15 cellular contexts compared by ENCODE assay signal in genomic region chr9:4979224-4979623, GRCh38. TPM values are rescaled to one million over a fixed set of nuclear protein-coding genes. Genes with fewer than 3 reads are reported as not detected.
DNase-seq lines count a peak whose midpoint lies in the region; ATAC-seq and TF ChIP-seq lines count a peak whose summit lies in the region.
"Had no signal": no experiment of that assay in that cellular context is flagged by ENCODE, and none has a peak within 500 bp of the region (broad histone marks: within the 10 kb centered on the region; RNA-seq: fewer than 3 reads in every experiment).

No MANE protein-coding gene starts in this region.

- H3K36me3 ChIP-seq in SK-N-SH (replicated peaks in 1 of 2; ENCODE audit: control insufficient read depth in 1 of 2, insufficient read depth in 2 of 2, low read length in 1 of 2), result no peaks in the 10 kb centered on the region
- H3K36me3 ChIP-seq: cardiac muscle cell had no signal

- intact Hi-C loops in activated CD4-positive, alpha-beta memory T cell treated with anti-CD3 and anti-CD28 coated beads for 36 hours (cut with micrococcal nuclease), result no loop called here

- no peak for TF ChIP-seq CTCF in SK-N-SH (IDR thresholded peaks at IDR 0.05)
- TF ChIP-seq CTCF in fibroblast of the aortic adventitia (IDR thresholded peaks at IDR 0.05; ENCODE audit: insufficient read depth, low read length), result no peak

- no peak overlapping the region for H2AFZ ChIP-seq in SK-N-SH (ENCODE audit: low read depth)

- no peaks in the 10 kb centered on the region for H3K9me3 Mint-ChIP-seq in activated CD4-positive, alpha-beta memory T cell treated with anti-CD3 and anti-CD28 coated beads for 36 hours
- H3K9me3 Mint-ChIP-seq in activated CD4-positive, alpha-beta memory T cell treated with anti-CD3 and anti-CD28 coated beads, Interleukin-2, amount 10 ng/mL, durations not matched to agents 7 days and 5 days, result no peaks in the 10 kb centered on the region
- no peaks in the 10 kb centered on the region for H3K9me3 Mint-ChIP-seq in stimulated activated naive CD8-positive, alpha-beta T cell treated with anti-CD3 and anti-CD28 coated beads, Interleukin-15, amount 100 ng/mL, for 72 hours
- H3K9me3 Mint-ChIP-seq in activated CD8-positive, alpha-beta memory T cell treated with anti-CD3 and anti-CD28 coated beads, Interleukin-2, amount 10 ng/mL, durations not matched to agents 7 days and 5 days (ENCODE audit: low read depth), result no peaks in the 10 kb centered on the region
- H3K9me3 Mint-ChIP-seq: effector memory CD8-positive, alpha-beta T cell had no signal

- H3K27ac Mint-ChIP-seq in activated CD4-positive, alpha-beta memory T cell treated with anti-CD3 and anti-CD28 coated beads for 36 hours, result peak overlapping the region; percentile 40
- H3K27ac Mint-ChIP-seq in activated CD4-positive, alpha-beta memory T cell treated with anti-CD3 and anti-CD28 coated beads, Interleukin-2, amount 10 ng/mL, durations not matched to agents 7 days and 5 days, result no peak overlapping the region
- peak overlapping the region in 1 of 2 donors; percentile 28 for H3K27ac Mint-ChIP-seq in stimulated activated naive CD8-positive, alpha-beta T cell treated with anti-CD3 and anti-CD28 coated beads, Interleukin-15, amount 100 ng/mL, for 72 hours
- H3K27ac Mint-ChIP-seq in activated CD8-positive, alpha-beta memory T cell treated with anti-CD3 and anti-CD28 coated beads, Interleukin-2, amount 10 ng/mL, durations not matched to agents 7 days and 5 days, result no peak overlapping the region
- H3K27ac Mint-ChIP-seq: effector memory CD8-positive, alpha-beta T cell had no signal

- no peak overlapping the region for H3K27ac ChIP-seq in SK-N-SH (ENCODE audit: low read depth in 2 of 2, low read length in 1 of 2)
- H3K27ac ChIP-seq: A549, cardiac muscle cell had no signal

- H4K20me1 ChIP-seq in SK-N-SH (ENCODE audit: insufficient read depth), result no peaks in the 10 kb centered on the region

- H3K9me2 ChIP-seq in SK-N-SH, result no peaks in the 10 kb centered on the region

- H3K4me3 ChIP-seq in SK-N-SH (ENCODE audit: low read depth in 2 of 2, low read length in 1 of 2) (no peak overlapping the region), fibroblast of the aortic adventitia (ENCODE audit: low read depth, low read length) (no peak overlapping the region)
- H3K4me3 ChIP-seq: A549, cardiac muscle cell had no signal

- no peak overlapping the region for H3K4me2 ChIP-seq in SK-N-SH
- H3K4me2 ChIP-seq: A549 had no signal

- peaks cover 6 to 8% of the 10 kb centered on the region in 2 experiments; a peak in 3 of 4 replicates for H3K4me1 ChIP-seq in SK-N-SH (ENCODE audit: control insufficient read depth in 1 of 2, insufficient read depth in 2 of 2, low read depth in 1 of 2, low read length in 1 of 2)

- TF ChIP-seq RAD21 in SK-N-SH (IDR thresholded peaks at IDR 0.05; ENCODE audit: low read length), result no peak

- no peak overlapping the region for H3K9ac ChIP-seq in SK-N-SH

- ATAC-seq in stimulated activated naive CD8-positive, alpha-beta T cell treated with anti-CD3 and anti-CD28 coated beads, Interleukin-15, amount 100 ng/mL, for 72 hours, result no peak
- ATAC-seq in activated CD8-positive, alpha-beta memory T cell treated with anti-CD3 and anti-CD28 coated beads, Interleukin-2, amount 10 ng/mL, durations not matched to agents 7 days and 5 days, result no peak
- ATAC-seq: A549; effector memory CD8-positive, alpha-beta T cell had no signal

- H3K27me3 ChIP-seq in SK-N-SH (ENCODE audit: insufficient read depth), result no peaks in the 10 kb centered on the region
- H3K27me3 ChIP-seq: cardiac muscle cell had no signal

- no peaks in the 10 kb centered on the region for H3K27me3 Mint-ChIP-seq in activated CD4-positive, alpha-beta memory T cell treated with anti-CD3 and anti-CD28 coated beads for 36 hours
- H3K27me3 Mint-ChIP-seq in activated CD4-positive, alpha-beta memory T cell treated with anti-CD3 and anti-CD28 coated beads, Interleukin-2, amount 10 ng/mL, durations not matched to agents 7 days and 5 days, result no peaks in the 10 kb centered on the region
- H3K27me3 Mint-ChIP-seq in stimulated activated naive CD8-positive, alpha-beta T cell treated with anti-CD3 and anti-CD28 coated beads, Interleukin-15, amount 100 ng/mL, for 72 hours, result no peaks in the 10 kb centered on the region
- H3K27me3 Mint-ChIP-seq in activated CD8-positive, alpha-beta memory T cell treated with anti-CD3 and anti-CD28 coated beads, Interleukin-2, amount 10 ng/mL, durations not matched to agents 7 days and 5 days, result peaks cover 4% of the 10 kb centered on the region
- H3K27me3 Mint-ChIP-seq: effector memory CD8-positive, alpha-beta T cell had no signal

- 98% methylated on average over 1 of the region's 1 CpG for WGBS in SK-N-SH (ENCODE audit: low lambda C conversion rate)

- no peaks in the 10 kb centered on the region for H3K79me2 ChIP-seq in SK-N-SH (ENCODE audit: insufficient read depth)

- H3F3A ChIP-seq in SK-N-SH (replicated peaks; ENCODE audit: insufficient read depth), result peaks cover 15% of the 10 kb centered on the region

- no peak overlapping the region for H3K4me3 Mint-ChIP-seq in activated CD4-positive, alpha-beta memory T cell treated with anti-CD3 and anti-CD28 coated beads for 36 hours
- H3K4me3 Mint-ChIP-seq in activated CD4-positive, alpha-beta memory T cell treated with anti-CD3 and anti-CD28 coated beads, Interleukin-2, amount 10 ng/mL, durations not matched to agents 7 days and 5 days, result no peak overlapping the region
- peak overlapping the region; percentile 14 to 54 for H3K4me3 Mint-ChIP-seq in stimulated activated naive CD8-positive, alpha-beta T cell treated with anti-CD3 and anti-CD28 coated beads, Interleukin-15, amount 100 ng/mL, for 72 hours
- no peak overlapping the region for H3K4me3 Mint-ChIP-seq in activated CD8-positive, alpha-beta memory T cell treated with anti-CD3 and anti-CD28 coated beads, Interleukin-2, amount 10 ng/mL, durations not matched to agents 7 days and 5 days
- H3K4me3 Mint-ChIP-seq: effector memory CD8-positive, alpha-beta T cell had no signal

- CTCF ChIA-PET in activated CD4-positive, alpha-beta memory T cell treated with anti-CD3 and anti-CD28 coated beads for 36 hours (lab: Charles Lee), result interaction anchor here (0.7 to 2.4 kb wide), 3 partner anchors 8 to 217 kb away, joined by 3 to 9 read pairs (median 6); no protein-coding TSS in a partner anchor
- CTCF ChIA-PET in activated CD4-positive, alpha-beta memory T cell treated with anti-CD3 and anti-CD28 coated beads, Interleukin-2, amount 10 ng/mL, durations not matched to agents 7 days and 5 days (lab: Charles Lee), result no interaction called here
- CTCF ChIA-PET in SK-N-SH (lab: Yijun Ruan, JAX), result no interaction called here
- CTCF ChIA-PET in activated CD8-positive, alpha-beta memory T cell treated with anti-CD3 and anti-CD28 coated beads, Interleukin-2, amount 10 ng/mL, durations not matched to agents 7 days and 5 days (lab: Charles Lee), result interaction anchor here (1.3 kb wide), 1 partner anchor 85 kb away, joined by 3 read pairs; no protein-coding TSS in a partner anchor

- H3K9me3 ChIP-seq in SK-N-SH, result no peaks in the 10 kb centered on the region
- H3K9me3 ChIP-seq: A549 had no signal

- no peak for TF ChIP-seq EP300 in SK-N-SH (IDR thresholded peaks at IDR 0.05; ENCODE audit: borderline replicate concordance in 1 of 2, low read depth in 1 of 2, low read length in 1 of 2)

- POLR2A ChIA-PET in activated CD4-positive, alpha-beta memory T cell treated with anti-CD3 and anti-CD28 coated beads for 36 hours (lab: Charles Lee), result interaction anchor here (1.1 to 1.7 kb wide), 2 partner anchors 8 to 41 kb away, joined by 3 to 17 read pairs; no protein-coding TSS in a partner anchor
- POLR2A ChIA-PET in activated CD4-positive, alpha-beta memory T cell treated with anti-CD3 and anti-CD28 coated beads, Interleukin-2, amount 10 ng/mL, durations not matched to agents 7 days and 5 days (lab: Charles Lee), result interaction anchor here (0.9 to 1.2 kb wide), 3 partner anchors 8 to 238 kb away, joined by 3 to 6 read pairs (median 3); partner anchors contain the start of gene AK3
- POLR2A ChIA-PET in SK-N-SH (lab: Yijun Ruan, JAX), result no interaction called here

- H3K4me1 Mint-ChIP-seq in activated CD4-positive, alpha-beta memory T cell treated with anti-CD3 and anti-CD28 coated beads for 36 hours (ENCODE audit: low read depth), result peaks cover 44% of the 10 kb centered on the region
- peaks cover 41% of the 10 kb centered on the region for H3K4me1 Mint-ChIP-seq in activated CD4-positive, alpha-beta memory T cell treated with anti-CD3 and anti-CD28 coated beads, Interleukin-2, amount 10 ng/mL, durations not matched to agents 7 days and 5 days
- H3K4me1 Mint-ChIP-seq in stimulated activated naive CD8-positive, alpha-beta T cell treated with anti-CD3 and anti-CD28 coated beads, Interleukin-15, amount 100 ng/mL, for 72 hours, result peaks cover 55% of the 10 kb centered on the region
- H3K4me1 Mint-ChIP-seq in activated CD8-positive, alpha-beta memory T cell treated with anti-CD3 and anti-CD28 coated beads, Interleukin-2, amount 10 ng/mL, durations not matched to agents 7 days and 5 days, result peaks cover 42% of the 10 kb centered on the region

- DNase-seq in activated CD4-positive, alpha-beta memory T cell treated with anti-CD3 and anti-CD28 coated beads for 36 hours, result no peak
- no peak for DNase-seq in activated CD4-positive, alpha-beta memory T cell treated with anti-CD3 and anti-CD28 coated beads, Interleukin-2, amount 10 ng/mL, durations not matched to agents 7 days and 5 days
- no peak for DNase-seq in SK-N-SH
- DNase-seq in fibroblast of the aortic adventitia (ENCODE audit: low read depth), result peak; percentile 47
- no peak for DNase-seq in stimulated activated naive CD8-positive, alpha-beta T cell treated with anti-CD3 and anti-CD28 coated beads, Interleukin-15, amount 100 ng/mL, for 72 hours
- DNase-seq in NCI-H1436 treated with DMSO at 0.1 percent for 48 hours (lab: John Stamatoyannopoulos, UW), result no peak
- no peak for DNase-seq in NCI-H1417 treated with DMSO at 0.1 percent for 48 hours (lab: John Stamatoyannopoulos, UW)
- no peak for DNase-seq in activated CD8-positive, alpha-beta memory T cell treated with anti-CD3 and anti-CD28 coated beads, Interleukin-2, amount 10 ng/mL, durations not matched to agents 7 days and 5 days
- DNase-seq: activated CD8-positive, alpha-beta memory T cell treated with anti-CD3 and anti-CD28 coated beads for 24 hours; activated naive CD4-positive, alpha-beta T cell treated with Interleukin-2 at 50 U/mL for 16 hours; effector memory CD8-positive, alpha-beta T cell; KBM-7; posterior cingulate gyrus had no signal

- H3K36me3 Mint-ChIP-seq in activated CD4-positive, alpha-beta memory T cell treated with anti-CD3 and anti-CD28 coated beads for 36 hours, result no peaks in the 10 kb centered on the region
- H3K36me3 Mint-ChIP-seq in activated CD4-positive, alpha-beta memory T cell treated with anti-CD3 and anti-CD28 coated beads, Interleukin-2, amount 10 ng/mL, durations not matched to agents 7 days and 5 days (ENCODE audit: low read depth), result no peaks in the 10 kb centered on the region
- no peaks in the 10 kb centered on the region for H3K36me3 Mint-ChIP-seq in activated CD8-positive, alpha-beta memory T cell treated with anti-CD3 and anti-CD28 coated beads, Interleukin-2, amount 10 ng/mL, durations not matched to agents 7 days and 5 days

RNA-seq across cellular contexts. Expression of gene JAK2, which starts 5.8 kb away (rescaled TPM):
- total RNA-seq in activated CD4-positive, alpha-beta memory T cell treated with anti-CD3 and anti-CD28 coated beads for 36 hours, result 10 to 100 TPM; 23.2 to 25.5 TPM
- total RNA-seq in activated CD4-positive, alpha-beta memory T cell treated with anti-CD3 and anti-CD28 coated beads, Interleukin-2, amount 10 ng/mL, durations not matched to agents 7 days and 5 days, result 10 to 100 TPM; 27.2 to 30.0 TPM
- polyA plus RNA-seq in SK-N-SH (2012; rRNA removed), result 1.3 and 2.3 TPM in 2 replicates
- 1.9 and 2.3 TPM in 2 replicates for polyA plus RNA-seq in SK-N-SH (2012; cell fraction: cytosol; rRNA removed)
- polyA plus RNA-seq in SK-N-SH (2012; cell fraction: nucleus; rRNA removed), result 1.9 and 3.7 TPM in 2 replicates
- total RNA-seq in fibroblast of the aortic adventitia (ENCODE audit: low replicate concordance), result 13.2 and 19.2 TPM in 2 replicates
- 10 to 100 TPM; 20.6 to 27.0 TPM for total RNA-seq in activated CD8-positive, alpha-beta memory T cell treated with anti-CD3 and anti-CD28 coated beads, Interleukin-2, amount 10 ng/mL, durations not matched to agents 7 days and 5 days

Comparison
In these comparisons a context has a peak if more than half of its experiments do, and no peak if none do; other contexts are left out.
1. CTCF ChIA-PET loops: an anchor here in activated CD4-positive, alpha-beta memory T cell treated with anti-CD3 and anti-CD28 coated beads for 36 hours (0.7 to 2.4 kb wide) and activated CD8-positive, alpha-beta memory T cell treated with anti-CD3 and anti-CD28 coated beads, Interleukin-2, amount 10 ng/mL, durations not matched to agents 7 days and 5 days (1.3 kb wide); none called in activated CD4-positive, alpha-beta memory T cell treated with anti-CD3 and anti-CD28 coated beads, Interleukin-2, amount 10 ng/mL, durations not matched to agents 7 days and 5 days and SK-N-SH.
2. H3K4me3 Mint-ChIP-seq: peak in stimulated activated naive CD8-positive, alpha-beta T cell treated with anti-CD3 and anti-CD28 coated beads, Interleukin-15, amount 100 ng/mL, for 72 hours (2 of 2); none in activated CD4-positive, alpha-beta memory T cell treated with anti-CD3 and anti-CD28 coated beads for 36 hours (single experiment), activated CD4-positive, alpha-beta memory T cell treated with anti-CD3 and anti-CD28 coated beads, Interleukin-2, amount 10 ng/mL, durations not matched to agents 7 days and 5 days (single experiment) and activated CD8-positive, alpha-beta memory T cell treated with anti-CD3 and anti-CD28 coated beads, Interleukin-2, amount 10 ng/mL, durations not matched to agents 7 days and 5 days (single experiment).